In genomic region chr2:156573710-156574109, GRCh38 we compare ENCODE assay signal across 13 cellular contexts.
A peak's percentile ranks its signal among the peaks of the same experiment; 100 is the strongest.
DNase-seq lines count a peak whose midpoint lies in the region; ATAC-seq and TF ChIP-seq lines count a peak whose summit lies in the region.
"Had no signal": no experiment of that assay in that cellular context is flagged by ENCODE, and none has a peak within 500 bp of the region (broad histone marks: within the 10 kb centered on the region; RNA-seq: fewer than 3 reads in every experiment).

No MANE protein-coding gene starts in this region.

- DNase-seq in activated CD8-positive, alpha-beta memory T cell treated with anti-CD3 and anti-CD28 coated beads, Interleukin-2, amount 10 ng/mL, durations not matched to agents 7 days and 5 days = no peak
- DNase-seq in activated CD8-positive, alpha-beta memory T cell treated with anti-CD3 and anti-CD28 coated beads for 24 hours = no peak
- DNase-seq in type B pancreatic cell (ENCODE audit: extremely low spot score, unreplicated experiment) (no peak), anterior cingulate cortex (lab: John Stamatoyannopoulos, UW) (no peak)
- no peak for DNase-seq in effector memory CD4-positive, alpha-beta T cell
- DNase-seq: activated T-cell treated with anti-CD3 and anti-CD28 coated beads, Interleukin-2, amount 50 U/mL, for 72 hours; amniotic stem cell; CD8-positive, alpha-beta T cell; stimulated activated CD4-positive, alpha-beta T cell treated with anti-CD3 and anti-CD28 coated beads, Interleukin-15, amount 100 ng/mL, for 24 hours; tibial artery had no signal

- no peaks in the 10 kb centered on the region for H3K27me3 ChIP-seq in effector memory CD4-positive, alpha-beta T cell (replicated peaks; ENCODE audit: control insufficient read depth, insufficient read depth, low read length, poor library complexity, severe bottlenecking)
- H3K27me3 ChIP-seq: tibial artery had no signal

- H3K4me3 Mint-ChIP-seq in activated CD8-positive, alpha-beta memory T cell treated with anti-CD3 and anti-CD28 coated beads, Interleukin-2, amount 10 ng/mL, durations not matched to agents 7 days and 5 days = no peak overlapping the region
- no peak overlapping the region for H3K4me3 Mint-ChIP-seq in type B pancreatic cell
- H3K4me3 Mint-ChIP-seq: activated T-cell treated with anti-CD3 and anti-CD28 coated beads, Interleukin-2, amount 50 U/mL, for 72 hours; CD8-positive, alpha-beta T cell had no signal

- CTCF ChIA-PET in activated CD8-positive, alpha-beta memory T cell treated with anti-CD3 and anti-CD28 coated beads, Interleukin-2, amount 10 ng/mL, durations not matched to agents 7 days and 5 days (lab: Charles Lee) = interaction anchor here (1.7 to 2.0 kb wide), 2 partner anchors 9 to 16 kb away, joined by 4 to 6 read pairs; no protein-coding TSS in a partner anchor

- H3K27ac ChIP-seq in effector memory CD4-positive, alpha-beta T cell (ENCODE audit: insufficient read depth, low read length, poor library complexity, severe bottlenecking) = no peak overlapping the region
- H3K27ac ChIP-seq: tibial artery had no signal

- peak overlapping the region; percentile 9 for H3K27ac Mint-ChIP-seq in activated CD8-positive, alpha-beta memory T cell treated with anti-CD3 and anti-CD28 coated beads, Interleukin-2, amount 10 ng/mL, durations not matched to agents 7 days and 5 days
- peak overlapping the region; percentile 24 for H3K27ac Mint-ChIP-seq in type B pancreatic cell
- H3K27ac Mint-ChIP-seq: activated T-cell treated with anti-CD3 and anti-CD28 coated beads, Interleukin-2, amount 50 U/mL, for 72 hours; CD8-positive, alpha-beta T cell had no signal

- peaks cover 39% of the 10 kb centered on the region for H3K36me3 Mint-ChIP-seq in activated CD8-positive, alpha-beta memory T cell treated with anti-CD3 and anti-CD28 coated beads, Interleukin-2, amount 10 ng/mL, durations not matched to agents 7 days and 5 days
- peaks cover 38% of the 10 kb centered on the region for H3K36me3 Mint-ChIP-seq in type B pancreatic cell

- no peak for TF ChIP-seq CTCF in type B pancreatic cell (conservative IDR thresholded peaks at IDR 0.05)

- no peaks in the 10 kb centered on the region for H3K9me3 ChIP-seq in effector memory CD4-positive, alpha-beta T cell (ENCODE audit: control insufficient read depth, low read length)
- H3K9me3 ChIP-seq: tibial artery had no signal

- H3K4me1 ChIP-seq in effector memory CD4-positive, alpha-beta T cell (ENCODE audit: control insufficient read depth, insufficient read depth, low read length, poor library complexity, severe bottlenecking) = no peaks in the 10 kb centered on the region
- H3K4me1 ChIP-seq: tibial artery had no signal

- H3K4me1 Mint-ChIP-seq in activated CD8-positive, alpha-beta memory T cell treated with anti-CD3 and anti-CD28 coated beads, Interleukin-2, amount 10 ng/mL, durations not matched to agents 7 days and 5 days = peaks cover 15% of the 10 kb centered on the region
- no peaks in the 10 kb centered on the region for H3K4me1 Mint-ChIP-seq in type B pancreatic cell (ENCODE audit: unreplicated experiment)

- H3K36me3 ChIP-seq in effector memory CD4-positive, alpha-beta T cell (ENCODE audit: control insufficient read depth, insufficient read depth, low read length) = peaks cover 7% of the 10 kb centered on the region

- H3K9me3 Mint-ChIP-seq in activated CD8-positive, alpha-beta memory T cell treated with anti-CD3 and anti-CD28 coated beads, Interleukin-2, amount 10 ng/mL, durations not matched to agents 7 days and 5 days (ENCODE audit: low read depth) = no peaks in the 10 kb centered on the region
- H3K9me3 Mint-ChIP-seq in type B pancreatic cell = no peaks in the 10 kb centered on the region
- H3K9me3 Mint-ChIP-seq: activated T-cell treated with anti-CD3 and anti-CD28 coated beads, Interleukin-2, amount 50 U/mL, for 72 hours; CD8-positive, alpha-beta T cell had no signal

- no peak overlapping the region for H3K4me3 ChIP-seq in effector memory CD4-positive, alpha-beta T cell (ENCODE audit: insufficient read depth, low read depth, low read length, poor library complexity, severe bottlenecking)
- H3K4me3 ChIP-seq: tibial artery had no signal

- no peak for ATAC-seq in activated CD8-positive, alpha-beta memory T cell treated with anti-CD3 and anti-CD28 coated beads, Interleukin-2, amount 10 ng/mL, durations not matched to agents 7 days and 5 days
- ATAC-seq in GM21619 (IDR thresholded peaks at IDR 0.05; ENCODE audit: unreplicated experiment) (peak; percentile 70), HG03175 (IDR thresholded peaks at IDR 0.05; ENCODE audit: unreplicated experiment) (peak; percentile 64), GM21737 (IDR thresholded peaks at IDR 0.05; ENCODE audit: unreplicated experiment) (no peak)
- ATAC-seq: activated T-cell treated with anti-CD3 and anti-CD28 coated beads, Interleukin-2, amount 50 U/mL, for 72 hours; CD8-positive, alpha-beta T cell had no signal

- no peaks in the 10 kb centered on the region for H3K27me3 Mint-ChIP-seq in activated CD8-positive, alpha-beta memory T cell treated with anti-CD3 and anti-CD28 coated beads, Interleukin-2, amount 10 ng/mL, durations not matched to agents 7 days and 5 days
- H3K27me3 Mint-ChIP-seq in type B pancreatic cell = no peaks in the 10 kb centered on the region

Comparison
In these comparisons a context has a peak if more than half of its experiments do, and no peak if none do; other contexts are left out.
1. ATAC-seq: peak in GM21619 (single experiment) and HG03175 (single experiment); none in activated CD8-positive, alpha-beta memory T cell treated with anti-CD3 and anti-CD28 coated beads, Interleukin-2, amount 10 ng/mL, durations not matched to agents 7 days and 5 days (single experiment) and GM21737 (single experiment).